In the genomic region with DNA sequence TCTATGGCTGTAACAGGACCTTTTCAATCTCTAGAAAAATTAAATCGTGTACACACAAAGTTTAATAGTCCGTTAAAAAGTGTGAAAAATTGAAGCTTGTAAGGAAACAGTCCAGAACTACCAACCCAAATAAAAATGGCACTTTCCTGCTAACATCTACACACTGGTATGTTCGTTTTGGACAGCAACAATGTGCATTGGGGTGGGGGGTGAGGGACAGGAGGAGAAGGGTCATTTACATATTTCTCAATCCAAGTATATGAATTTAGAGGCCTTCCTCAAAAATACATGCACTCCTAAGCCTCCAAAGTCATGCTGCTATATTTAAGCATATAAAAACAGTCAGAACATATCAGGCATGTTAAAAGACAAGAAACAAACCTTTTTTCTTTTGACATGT, we compare ENCODE assay signal across 8 cellular contexts. TPM values are rescaled to one million over a fixed set of nuclear protein-coding genes. Genes with fewer than 3 reads are reported as not detected.
A peak's percentile ranks its signal among the peaks of the same experiment; 100 is the strongest.
DNase-seq lines count a peak whose midpoint lies in the region; ATAC-seq, FAIRE-seq and TF ChIP-seq lines count a peak whose summit lies in the region.

No MANE protein-coding gene starts in this region.

- no peaks in the 10 kb centered on the region for H3K9me1 ChIP-seq in keratinocyte (ENCODE audit: control insufficient read depth, extremely low read depth, insufficient read depth, low read length)

- peak overlapping the region; percentile 98 for H3K4me3 Mint-ChIP-seq in activated naive CD8-positive, alpha-beta T cell

- peak overlapping the region; percentile 74 for H3K4me2 ChIP-seq in keratinocyte (ENCODE audit: control insufficient read depth, extremely low read depth, insufficient read depth, low read depth, low read length)

- TF ChIP-seq CTCF in keratinocyte (optimal IDR thresholded peaks at IDR 0.05 in 1 of 3, IDR thresholded peaks at IDR 0.05 in 1 of 3, conservative IDR thresholded peaks at IDR 0.05 in 1 of 3; ENCODE audit: extremely low read depth in 1 of 3, insufficient read depth in 2 of 3, low read length in 3 of 3) = no peak
- no peak for TF ChIP-seq CTCF in thoracic aorta (IDR thresholded peaks at IDR 0.05)

- H3K79me2 ChIP-seq in keratinocyte (ENCODE audit: control insufficient read depth, insufficient read depth, low read length) = peaks cover 74% of the 10 kb centered on the region

- peak overlapping the region; percentile 98 for H3K27ac ChIP-seq in keratinocyte (ENCODE audit: control insufficient read depth, insufficient read depth, low read length)
- peak overlapping the region; percentile 100 for H3K27ac ChIP-seq in thoracic aorta

- H3K9ac ChIP-seq in keratinocyte (ENCODE audit: control insufficient read depth, extremely low read depth, insufficient read depth, low read length) = peak overlapping the region; percentile 99

- H3K27ac Mint-ChIP-seq in activated naive CD8-positive, alpha-beta T cell = peak overlapping the region; percentile 98

- peaks cover 16% of the 10 kb centered on the region for H3K36me3 Mint-ChIP-seq in activated naive CD8-positive, alpha-beta T cell

- peaks cover 7% of the 10 kb centered on the region for H3K4me1 ChIP-seq in keratinocyte (ENCODE audit: control insufficient read depth, extremely low read depth, insufficient read depth, low read length)
- peaks cover 27 to 29% of the 10 kb centered on the region in 2 donors for H3K4me1 ChIP-seq in thoracic aorta (ENCODE audit: control insufficient read depth in 1 of 2, low read depth in 2 of 2)

- FAIRE-seq in keratinocyte (lab: Jason Lieb, UNC) = no peak

- no peaks in the 10 kb centered on the region for H3K9me3 Mint-ChIP-seq in activated naive CD8-positive, alpha-beta T cell (ENCODE audit: low read depth)

- dilution Hi-C loops in keratinocyte (cut with MboI; ENCODE audit: extremely low pct_ligation_motif_present, low sequenced_read_pairs) = no loop called here

- DNase-seq in activated CD8-positive, alpha-beta memory T cell treated with anti-CD3 and anti-CD28 coated beads for 24 hours = peak; percentile 32
- no peak for DNase-seq in activated CD8-positive, alpha-beta memory T cell treated with anti-CD3 and anti-CD28 coated beads, Interleukin-2, amount 50 U/mL, for 4 hours
- DNase-seq in keratinocyte (ENCODE audit: low read depth, low spot score) (no peak), thoracic aorta (ENCODE audit: low spot score) (no peak), COLO668 (lab: John Stamatoyannopoulos, UW; ENCODE audit: unreplicated experiment) (no peak), amniotic stem cell (lab: John Stamatoyannopoulos, UW) (no peak)

- ATAC-seq in thoracic aorta (ENCODE audit: insufficient number of reproducible peaks, low FRiP score, low read depth) (no peak), HG02798 (IDR thresholded peaks at IDR 0.05; ENCODE audit: poor library complexity, unreplicated experiment) (no peak)

- no peaks in the 10 kb centered on the region for H3K27me3 Mint-ChIP-seq in activated naive CD8-positive, alpha-beta T cell

- H3K9me3 ChIP-seq in keratinocyte (ENCODE audit: control insufficient read depth, low read depth, low read length) (no peaks in the 10 kb centered on the region), thoracic aorta (no peaks in the 10 kb centered on the region)

- H3K4me3 ChIP-seq in keratinocyte (ENCODE audit: control insufficient read depth in 2 of 3, extremely low read depth in 1 of 3, insufficient read depth in 2 of 3, low read depth in 1 of 3, low read length in 3 of 3) (peak overlapping the region; percentile 88 to 100 (median 89)), thoracic aorta (peak overlapping the region; percentile 97)

- peaks cover 4 to 23% of the 10 kb centered on the region in 2 experiments for H3K36me3 ChIP-seq in keratinocyte (ENCODE audit: control insufficient read depth in 2 of 2, extremely low read depth in 1 of 2, insufficient read depth in 2 of 2, low read length in 2 of 2)
- H3K36me3 ChIP-seq in thoracic aorta = peaks cover 4% of the 10 kb centered on the region

- peaks cover 27% of the 10 kb centered on the region for H4K20me1 ChIP-seq in keratinocyte (ENCODE audit: control insufficient read depth, extremely low read depth, insufficient read depth, low read length)

- H3K27me3 ChIP-seq in keratinocyte (ENCODE audit: control insufficient read depth, extremely low read depth, insufficient read depth, low read length) (no peaks in the 10 kb centered on the region), thoracic aorta (replicated peaks; ENCODE audit: insufficient read depth) (no peaks in the 10 kb centered on the region)

- H2AFZ ChIP-seq in keratinocyte (ENCODE audit: control insufficient read depth, low read length) = no peak overlapping the region

- H3K4me1 Mint-ChIP-seq in activated naive CD8-positive, alpha-beta T cell (ENCODE audit: low read depth) = peaks cover 32% of the 10 kb centered on the region

RNA-seq across cellular contexts. Expression of a gene that starts 2.5 kb away (rescaled TPM):
- polyA plus RNA-seq in keratinocyte = 13.7 to 22.8 TPM (median 19.1 TPM) in 3 replicates
- 18.5 TPM for polyA plus RNA-seq in keratinocyte (2011; ENCODE audit: low read depth)
- polyA plus RNA-seq in keratinocyte (2011; cell fraction: cytosol; rRNA removed) = 8.2 and 13.5 TPM in 2 replicates
- 29.7 and 36.0 TPM in 2 replicates for polyA plus RNA-seq in keratinocyte (2011; cell fraction: nucleus; rRNA removed)
- polyA plus RNA-seq in keratinocyte (2012; ENCODE audit: low replicate concordance) = 15.0 and 20.0 TPM in 2 replicates
- 19.4 to 27.1 TPM (median 26.7 TPM) in 3 replicates for polyA minus RNA-seq in keratinocyte
- 23.6 TPM for polyA minus RNA-seq in keratinocyte (2011; cell fraction: cytosol; rRNA and poly(A)+ RNA removed)
- polyA minus RNA-seq in keratinocyte (2011; cell fraction: nucleus; rRNA and poly(A)+ RNA removed) = 41.9 and 58.3 TPM in 2 replicates
- total RNA-seq in thoracic aorta = 10 to 100 TPM; 40.1 to 64.5 TPM

RNA-seq across cellular contexts. Expression of a gene that starts 49.4 kb away (rescaled TPM):
- 1.5 to 3.4 TPM (median 1.6 TPM) in 3 replicates for polyA plus RNA-seq in keratinocyte
- polyA plus RNA-seq in keratinocyte (2011; ENCODE audit: low read depth) = 0.95 TPM
- 1.6 and 1.9 TPM in 2 replicates for polyA plus RNA-seq in keratinocyte (2011; cell fraction: cytosol; rRNA removed)
- 5.2 and 5.4 TPM in 2 replicates for polyA plus RNA-seq in keratinocyte (2011; cell fraction: nucleus; rRNA removed)
- 1.9 and 3.8 TPM in 2 replicates for polyA plus RNA-seq in keratinocyte (2012; ENCODE audit: low replicate concordance)
- polyA minus RNA-seq in keratinocyte = 1.4 to 6.6 TPM (median 1.9 TPM) in 3 replicates
- polyA minus RNA-seq in keratinocyte (2011; cell fraction: cytosol; rRNA and poly(A)+ RNA removed) = 0.96 TPM
- polyA minus RNA-seq in keratinocyte (2011; cell fraction: nucleus; rRNA and poly(A)+ RNA removed) = 3.3 and 4.1 TPM in 2 replicates
- total RNA-seq in thoracic aorta = 1 to 10 TPM; 5.1 to 6.9 TPM
